ENCODE assay signal across 8 cellular contexts in the genomic region with DNA sequence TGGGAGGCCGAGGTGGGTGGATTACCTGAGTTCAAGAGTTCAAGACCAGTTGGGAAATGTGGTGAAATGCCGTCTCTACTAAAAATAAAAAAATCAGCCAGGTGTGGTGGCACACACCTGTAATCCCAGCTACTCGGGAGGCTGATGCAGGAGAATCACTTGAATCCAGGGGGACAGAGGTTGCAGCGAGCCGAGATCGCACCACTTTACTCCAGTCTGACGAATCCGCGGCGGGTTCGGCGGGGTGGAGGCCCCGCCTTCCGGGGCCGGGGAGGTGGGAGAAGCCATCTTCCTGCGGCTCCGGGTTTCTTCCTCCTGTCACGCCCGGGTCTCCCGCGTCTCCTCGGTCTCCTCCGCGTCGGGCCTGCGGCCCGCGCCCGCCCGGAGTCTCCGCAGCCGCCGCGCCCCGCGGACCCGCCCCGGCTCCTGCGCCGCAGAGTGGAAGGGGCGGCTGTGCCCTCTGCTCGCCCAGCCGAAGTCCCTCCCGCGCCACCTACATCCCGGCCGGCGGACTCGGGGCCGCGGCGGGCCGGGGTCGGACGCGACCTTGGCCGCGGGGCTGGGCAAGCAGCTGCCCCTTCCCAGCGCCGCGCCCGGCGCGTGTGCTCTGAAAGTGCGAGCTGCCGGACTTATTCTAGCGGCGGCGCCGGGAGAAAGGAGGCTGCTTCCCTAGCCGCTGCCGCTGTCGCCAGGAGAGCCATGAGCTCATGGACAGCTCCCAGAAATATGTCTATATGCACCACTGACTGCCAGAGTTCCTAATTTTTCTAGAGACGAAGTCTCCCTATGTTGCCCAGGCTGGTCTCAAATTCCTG.
DNase-seq lines count a peak whose midpoint lies in the region; ATAC-seq and TF ChIP-seq lines count a peak whose summit lies in the region.
"Not testable (repeated sequence)": the region's sequence is repeated elsewhere in the genome, so short reads cannot be mapped to it uniquely, and the experiment has no call there.

No MANE protein-coding gene starts in this region.

- H3K27ac Mint-ChIP-seq in activated naive CD4-positive, alpha-beta T cell treated with anti-CD3 and anti-CD28 coated beads, Interleukin-2, amount 50 U/mL, for 72 hours, result peak overlapping the region in 1 of 2 donors; percentile 63

- H3K36me3 Mint-ChIP-seq in activated naive CD4-positive, alpha-beta T cell treated with anti-CD3 and anti-CD28 coated beads, Interleukin-2, amount 50 U/mL, for 72 hours, result not testable (repeated sequence)

- H3K4me1 ChIP-seq in left lung, result peaks cover 0 to 10% of the 10 kb centered on the region in 2 donors

- intact Hi-C loops in left lung (cut with DNase I), result not testable (repeated sequence)

- ATAC-seq in activated CD4-positive, CD25-positive, alpha-beta regulatory T cell treated with anti-CD3 and anti-CD28 coated beads, Interleukin-2, amount 50 U/mL, for 24 hours, result peak; percentile 79 to 83
- peak; percentile 80 to 92 for ATAC-seq in activated naive CD4-positive, alpha-beta T cell treated with anti-CD3 and anti-CD28 coated beads, Interleukin-2, amount 50 U/mL, for 72 hours
- peak; percentile 84 for ATAC-seq in left lung

- H3K9me3 Mint-ChIP-seq in activated naive CD4-positive, alpha-beta T cell treated with anti-CD3 and anti-CD28 coated beads, Interleukin-2, amount 50 U/mL, for 72 hours, result not testable (repeated sequence)

- H3K27me3 ChIP-seq in left lung, result not testable (repeated sequence)

- H3K4me3 ChIP-seq in epithelial cell of proximal tubule (ENCODE audit: low read depth, low read length) (peak overlapping the region; percentile 31), left lung (peak overlapping the region; percentile 7 to 37), retinal pigment epithelial cell (ENCODE audit: low read length) (peak overlapping the region; percentile 26)

- in situ Hi-C loops in Caki2 (cut with HindIII; ENCODE audit: low pct_unique_long_range_greater_than_20kb, low sequenced_read_pairs), result not testable (repeated sequence)

- TF ChIP-seq CTCF in epithelial cell of proximal tubule (conservative IDR thresholded peaks at IDR 0.05; ENCODE audit: low read depth, low read length); left lung (IDR thresholded peaks at IDR 0.05); retinal pigment epithelial cell (conservative IDR thresholded peaks at IDR 0.05; ENCODE audit: low read depth, low read length): not testable (repeated sequence)

- peaks cover 0 to 11% of the 10 kb centered on the region in 2 donors for H3K36me3 ChIP-seq in left lung

- DNase-seq in Caki2 (ENCODE audit: low read depth) (peak; percentile 21), left lung (peak; percentile 40 to 86), stromal cell of bone marrow (ENCODE audit: low read depth) (peak; percentile 2)
- DNase-seq in activated naive CD4-positive, alpha-beta T cell treated with anti-CD3 and anti-CD28 coated beads, Interleukin-2, amount 50 U/mL, for 72 hours (ENCODE audit: low spot score in 2 of 2), result peak; percentile 34 to 64
- DNase-seq in epithelial cell of proximal tubule (ENCODE audit: low read depth); retinal pigment epithelial cell (ENCODE audit: low read depth): not testable (repeated sequence)

- TF ChIP-seq RAD21 in Ishikawa (IDR thresholded peaks at IDR 0.05; ENCODE audit: low read depth), result not testable (repeated sequence)

- not testable (repeated sequence) for TF ChIP-seq EP300 in Ishikawa (IDR thresholded peaks at IDR 0.05; ENCODE audit: borderline replicate concordance)

- H3K27ac ChIP-seq in left lung, result not testable (repeated sequence)

- H3K9me3 ChIP-seq in left lung, result not testable (repeated sequence)

TF ChIP-seq in Ishikawa, 13 proteins besides CTCF, POLR2A, EP300 and RAD21:
- TF ChIP-seq, protein P1, sequence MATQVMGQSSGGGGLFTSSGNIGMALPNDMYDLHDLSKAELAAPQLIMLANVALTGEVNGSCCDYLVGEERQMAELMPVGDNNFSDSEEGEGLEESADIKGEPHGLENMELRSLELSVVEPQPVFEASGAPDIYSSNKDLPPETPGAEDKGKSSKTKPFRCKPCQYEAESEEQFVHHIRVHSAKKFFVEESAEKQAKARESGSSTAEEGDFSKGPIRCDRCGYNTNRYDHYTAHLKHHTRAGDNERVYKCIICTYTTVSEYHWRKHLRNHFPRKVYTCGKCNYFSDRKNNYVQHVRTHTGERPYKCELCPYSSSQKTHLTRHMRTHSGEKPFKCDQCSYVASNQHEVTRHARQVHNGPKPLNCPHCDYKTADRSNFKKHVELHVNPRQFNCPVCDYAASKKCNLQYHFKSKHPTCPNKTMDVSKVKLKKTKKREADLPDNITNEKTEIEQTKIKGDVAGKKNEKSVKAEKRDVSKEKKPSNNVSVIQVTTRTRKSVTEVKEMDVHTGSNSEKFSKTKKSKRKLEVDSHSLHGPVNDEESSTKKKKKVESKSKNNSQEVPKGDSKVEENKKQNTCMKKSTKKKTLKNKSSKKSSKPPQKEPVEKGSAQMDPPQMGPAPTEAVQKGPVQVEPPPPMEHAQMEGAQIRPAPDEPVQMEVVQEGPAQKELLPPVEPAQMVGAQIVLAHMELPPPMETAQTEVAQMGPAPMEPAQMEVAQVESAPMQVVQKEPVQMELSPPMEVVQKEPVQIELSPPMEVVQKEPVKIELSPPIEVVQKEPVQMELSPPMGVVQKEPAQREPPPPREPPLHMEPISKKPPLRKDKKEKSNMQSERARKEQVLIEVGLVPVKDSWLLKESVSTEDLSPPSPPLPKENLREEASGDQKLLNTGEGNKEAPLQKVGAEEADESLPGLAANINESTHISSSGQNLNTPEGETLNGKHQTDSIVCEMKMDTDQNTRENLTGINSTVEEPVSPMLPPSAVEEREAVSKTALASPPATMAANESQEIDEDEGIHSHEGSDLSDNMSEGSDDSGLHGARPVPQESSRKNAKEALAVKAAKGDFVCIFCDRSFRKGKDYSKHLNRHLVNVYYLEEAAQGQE (IDR thresholded peaks at IDR 0.05; ENCODE audit: low read depth), result peak; percentile 63
